17 cellular contexts compared by ENCODE assay signal in genomic region chr1:110163591-110163990, GRCh38. TPM values are rescaled to one million over a fixed set of nuclear protein-coding genes. Genes with fewer than 3 reads are reported as not detected.
"Had no signal": no experiment of that assay in that cellular context is flagged by ENCODE, and none has a peak within 500 bp of the region (broad histone marks: within the 10 kb centered on the region; RNA-seq: fewer than 3 reads in every experiment).

No MANE protein-coding gene starts in this region.

- H3K4me3 ChIP-seq: neural progenitor cell, stomach, thyroid gland had no signal

- H3K36me3 ChIP-seq: neural progenitor cell, stomach, thyroid gland had no signal

- H2AFZ ChIP-seq: neural progenitor cell, parathyroid adenoma had no signal

- H3K27ac Mint-ChIP-seq: activated CD4-positive, alpha-beta T cell treated with anti-CD3 and anti-CD28 coated beads, Interleukin-2, amount 10 ng/mL, durations not matched to agents 24 days and 14 days; activated naive CD4-positive, alpha-beta T cell treated with anti-CD3 and anti-CD28 coated beads, Interleukin-2, amount 10 ng/mL, durations not matched to agents 7 days and 5 days; activated T-helper 17 cell treated with anti-CD3 and anti-CD28 coated beads, Interleukin-2, amount 50 U/mL, for 72 hours; neural progenitor cell; WTC11 had no signal

- H3K4me2 ChIP-seq: neural progenitor cell had no signal

- H3K4me1 ChIP-seq: neural progenitor cell, parathyroid adenoma, stomach, thyroid gland had no signal

- H3K27ac ChIP-seq: neural progenitor cell, parathyroid adenoma, stomach, thyroid gland had no signal

- H3K9me3 Mint-ChIP-seq: activated CD4-positive, alpha-beta T cell treated with anti-CD3 and anti-CD28 coated beads, Interleukin-2, amount 10 ng/mL, durations not matched to agents 24 days and 14 days; activated naive CD4-positive, alpha-beta T cell treated with anti-CD3 and anti-CD28 coated beads, Interleukin-2, amount 10 ng/mL, durations not matched to agents 7 days and 5 days; activated T-helper 17 cell treated with anti-CD3 and anti-CD28 coated beads, Interleukin-2, amount 50 U/mL, for 72 hours; neural progenitor cell; WTC11 had no signal

- H3K27me3 Mint-ChIP-seq: activated CD4-positive, alpha-beta T cell treated with anti-CD3 and anti-CD28 coated beads, Interleukin-2, amount 10 ng/mL, durations not matched to agents 24 days and 14 days had no signal

- H3K27me3 ChIP-seq: neural progenitor cell, thyroid gland had no signal

- H3K36me3 Mint-ChIP-seq: activated naive CD4-positive, alpha-beta T cell treated with anti-CD3 and anti-CD28 coated beads, Interleukin-2, amount 10 ng/mL, durations not matched to agents 7 days and 5 days; neural progenitor cell; WTC11 had no signal

- ATAC-seq: activated T-helper 17 cell treated with anti-CD3 and anti-CD28 coated beads, Interleukin-2, amount 50 U/mL, for 72 hours; WTC11 had no signal

- H3K4me3 Mint-ChIP-seq: activated CD4-positive, alpha-beta T cell treated with anti-CD3 and anti-CD28 coated beads, Interleukin-2, amount 10 ng/mL, durations not matched to agents 24 days and 14 days; activated naive CD4-positive, alpha-beta T cell treated with anti-CD3 and anti-CD28 coated beads, Interleukin-2, amount 10 ng/mL, durations not matched to agents 7 days and 5 days; activated T-helper 17 cell treated with anti-CD3 and anti-CD28 coated beads, Interleukin-2, amount 50 U/mL, for 72 hours; central memory CD8-positive, alpha-beta T cell; WTC11 had no signal

- H3K4me1 Mint-ChIP-seq: activated CD4-positive, alpha-beta T cell treated with anti-CD3 and anti-CD28 coated beads, Interleukin-2, amount 10 ng/mL, durations not matched to agents 24 days and 14 days; activated naive CD4-positive, alpha-beta T cell treated with anti-CD3 and anti-CD28 coated beads, Interleukin-2, amount 10 ng/mL, durations not matched to agents 7 days and 5 days; activated T-helper 17 cell treated with anti-CD3 and anti-CD28 coated beads, Interleukin-2, amount 50 U/mL, for 72 hours; central memory CD8-positive, alpha-beta T cell; neural progenitor cell had no signal

- H3K79me2 ChIP-seq: parathyroid adenoma had no signal

- H3K9me3 ChIP-seq: thyroid gland had no signal

- DNase-seq: activated CD4-positive, alpha-beta T cell treated with anti-CD3 and anti-CD28 coated beads, Interleukin-2, amount 10 ng/mL, durations not matched to agents 24 days and 14 days; activated naive CD4-positive, alpha-beta T cell treated with anti-CD3 and anti-CD28 coated beads, Interleukin-2, amount 10 ng/mL, durations not matched to agents 7 days and 5 days; activated T-cell treated with anti-CD3 and anti-CD28 coated beads for 4 hours; cortex of kidney; glutamatergic neuron; midbrain; stimulated activated CD4-positive, alpha-beta T cell treated with anti-CD3 and anti-CD28 coated beads, Interleukin-4, amount 100 ng/mL, for 24 hours; stomach; thyroid gland had no signal

- H3K9ac ChIP-seq: neural progenitor cell, parathyroid adenoma had no signal

RNA-seq across cellular contexts. Expression of gene SLC6A17, which starts 13.3 kb away (rescaled TPM):
- total RNA-seq: activated T-helper 17 cell treated with anti-CD3 and anti-CD28 coated beads, Interleukin-2, amount 50 U/mL, for 72 hours had no signal

RNA-seq across cellular contexts. Expression of gene UBL4B, which starts 51.3 kb away (rescaled TPM):
- total RNA-seq: activated CD4-positive, alpha-beta T cell treated with anti-CD3 and anti-CD28 coated beads, Interleukin-2, amount 10 ng/mL, durations not matched to agents 24 days and 14 days; activated T-helper 17 cell treated with anti-CD3 and anti-CD28 coated beads, Interleukin-2, amount 50 U/mL, for 72 hours; fibroblast of villous mesenchyme; renal cortical epithelial cell; stomach had no signal
- polyA plus RNA-seq: esophagus, stomach had no signal
